1 cellular context compared by ENCODE assay signal in genomic region chr5:101626572-101626971, GRCh38.
TF ChIP-seq lines count a peak whose summit lies in the region.

No MANE protein-coding gene starts in this region.

TF ChIP-seq in GM23338, 12 proteins besides CTCF, POLR2A, EP300 and RAD21:
- TF ChIP-seq ZNF462 (CRISPR knock-in tag; IDR thresholded peaks at IDR 0.05): no peak
- TF ChIP-seq NANOG (IDR thresholded peaks at IDR 0.05; ENCODE audit: borderline replicate concordance): peak; percentile 78; the same call in 1 of the 2 replicates
